In genomic region chr9:99101812-99102211, GRCh38 we compare ENCODE assay signal across 1 cellular context.
TF ChIP-seq lines count a peak whose summit lies in the region.

No MANE protein-coding gene starts in this region.

TF ChIP-seq in K562, 482 proteins besides CTCF, POLR2A, EP300 and RAD21 (continued from another document):
- TF ChIP-seq RERE (CRISPR knock-in tag; IDR thresholded peaks at IDR 0.05; ENCODE audit: borderline replicate concordance) (no peak), ATF2 (CRISPR knock-in tag; IDR thresholded peaks at IDR 0.05) (no peak), CEBPZ (IDR thresholded peaks at IDR 0.05; ENCODE audit: borderline replicate concordance, low read depth, low read length) (peak; percentile 52; the same call in 1 of the 2 replicates)
TF ChIP-seq in K562: peak in this region for 11.
